5 cellular contexts compared by ENCODE assay signal in the genomic region with DNA sequence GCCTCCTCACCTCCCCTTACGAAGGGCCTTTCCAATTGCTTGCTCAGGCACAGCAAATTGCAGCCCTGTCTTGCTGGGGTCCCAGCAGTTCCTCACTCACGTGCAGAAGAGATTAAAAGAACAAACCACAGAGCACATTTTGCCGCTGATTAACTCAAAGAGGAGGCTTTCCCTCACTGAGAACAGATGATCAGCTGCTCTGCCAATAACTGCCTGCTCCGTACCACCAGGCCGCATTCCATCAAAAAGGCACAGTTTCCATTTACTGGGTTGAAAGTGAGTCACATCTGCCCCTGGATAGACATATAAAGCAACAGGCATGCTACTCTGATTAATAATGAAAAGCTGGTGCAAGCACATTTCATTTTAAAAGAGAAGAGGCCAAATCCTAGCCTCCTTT.
"Had no signal": no experiment of that assay in that cellular context is flagged by ENCODE, and none has a peak within 500 bp of the region (broad histone marks: within the 10 kb centered on the region; RNA-seq: fewer than 3 reads in every experiment).

No MANE protein-coding gene starts in this region.

- H3K27ac ChIP-seq: HL-60 had no signal

- H3K27ac Mint-ChIP-seq: IgD-negative memory B cell had no signal

- ATAC-seq: HepG2, K562 had no signal

- DNase-seq: IMR-90 had no signal

- H3K4me3 ChIP-seq: K562 had no signal

- H3K4me1 Mint-ChIP-seq: IgD-negative memory B cell had no signal

- H3K27me3 Mint-ChIP-seq: IgD-negative memory B cell had no signal

- H3K36me3 Mint-ChIP-seq: IgD-negative memory B cell had no signal

- H3K4me3 Mint-ChIP-seq: IgD-negative memory B cell had no signal
